In the genomic region with DNA sequence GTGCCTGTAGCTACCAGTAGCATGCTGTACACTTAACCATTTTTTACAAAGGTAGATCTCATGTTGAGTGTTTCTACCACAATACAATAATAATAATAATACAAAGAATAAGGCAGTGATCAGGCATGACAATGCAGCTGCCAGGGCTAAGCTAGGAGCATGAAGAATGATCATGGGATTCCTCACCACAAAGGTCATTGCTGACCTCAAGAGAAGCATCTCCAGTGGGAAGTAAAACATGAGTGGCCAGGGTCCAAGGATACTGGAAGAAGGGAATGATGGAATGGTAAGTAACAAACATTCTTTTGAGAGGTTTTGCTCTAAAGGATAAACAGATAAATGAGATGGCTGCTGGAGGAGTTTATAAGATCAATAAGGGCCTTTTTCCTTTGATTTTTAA, we compare ENCODE assay signal across 24 cellular contexts.
"Had no signal": no experiment of that assay in that cellular context is flagged by ENCODE, and none has a peak within 500 bp of the region (broad histone marks: within the 10 kb centered on the region; RNA-seq: fewer than 3 reads in every experiment).

No MANE protein-coding gene starts in this region.

- ATAC-seq: activated CD8-positive, alpha-beta T cell treated with anti-CD3 and anti-CD28 coated beads for 36 hours; activated naive CD4-positive, alpha-beta T cell treated with anti-CD3 and anti-CD28 coated beads, Interleukin-2, amount 50 U/mL, for 72 hours; activated T-cell treated with anti-CD3 and anti-CD28 coated beads, Interleukin-2, amount 50 U/mL, for 72 hours; left ventricle myocardium superior; stimulated activated naive B cell treated with anti-CD40 and anti-IgM and Interleukin-4, amounts not matched to agents 10 μg/mL and 1 μg/mL and 100 μg/mL, for 72 hours had no signal

- H3K4me1 ChIP-seq: tibial nerve had no signal

- H3K4me3 ChIP-seq: esophagus squamous epithelium, skin epidermis, tibial nerve had no signal

- H3K36me3 ChIP-seq: esophagus squamous epithelium, tibial nerve had no signal

- DNase-seq: activated B cell treated with CpG ODN at 0.5 μM for 24 hours; activated CD4-positive, alpha-beta T cell treated with anti-CD3 and anti-CD28 coated beads for 48 hours; activated CD8-positive, alpha-beta T cell treated with anti-CD3 and anti-CD28 coated beads for 36 hours; activated gamma-delta T cell; activated T-cell treated with anti-CD3 and anti-CD28 coated beads, Interleukin-2, amount 50 U/mL, for 72 hours; amniotic stem cell; cortex of kidney; effector CD4-positive, alpha-beta T cell; esophagus squamous epithelium; hippocampal formation; kidney; left ventricle myocardium superior; mesendoderm; nucleus accumbens; posterior cingulate gyrus; retina; stimulated activated CD4-positive, alpha-beta T cell treated with anti-CD3 and anti-CD28 coated beads, Interleukin-15, amount 100 ng/mL, for 24 hours; stimulated activated CD4-positive, alpha-beta T cell treated with anti-CD3 and anti-CD28 coated beads, Interleukin-4, amount 100 ng/mL, for 1 hour; stimulated activated naive B cell treated with anti-CD40 and anti-IgM and Interleukin-4, amounts not matched to agents 10 μg/mL and 1 μg/mL and 100 μg/mL, for 72 hours; T-helper 2 cell had no signal

- H3K27me3 ChIP-seq: esophagus squamous epithelium, tibial nerve had no signal

- H3K9me3 ChIP-seq: esophagus squamous epithelium, tibial nerve had no signal

- FAIRE-seq: kidney, TTC549 had no signal

- H3K27ac ChIP-seq: esophagus squamous epithelium, skin epidermis, tibial nerve had no signal
